ENCODE assay signal across 20 cellular contexts in the genomic region with DNA sequence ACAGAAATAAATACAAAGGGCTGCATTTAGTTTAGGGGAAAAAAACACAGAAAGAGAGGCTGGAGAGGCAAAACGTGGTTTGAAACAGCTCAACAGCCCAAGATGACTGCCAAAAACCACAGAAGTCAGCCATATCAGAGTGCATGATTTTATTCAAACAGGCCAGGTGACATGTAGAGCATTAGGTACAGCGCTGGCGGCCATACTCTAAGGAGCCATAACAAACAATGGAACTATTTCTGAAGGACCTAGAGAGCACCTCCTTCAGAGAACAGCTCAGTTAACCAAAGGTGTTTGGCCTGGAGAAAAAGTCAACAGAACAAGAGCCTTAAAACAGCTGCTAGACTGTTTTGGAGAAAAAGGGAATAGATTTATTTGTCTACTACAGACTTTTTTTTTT. TPM values are rescaled to one million over a fixed set of nuclear protein-coding genes. Genes with fewer than 3 reads are reported as not detected.
A peak's percentile ranks its signal among the peaks of the same experiment; 100 is the strongest.
DNase-seq lines count a peak whose midpoint lies in the region; ATAC-seq, FAIRE-seq and TF ChIP-seq lines count a peak whose summit lies in the region.
"Had no signal": no experiment of that assay in that cellular context is flagged by ENCODE, and none has a peak within 500 bp of the region (broad histone marks: within the 10 kb centered on the region; RNA-seq: fewer than 3 reads in every experiment).

No MANE protein-coding gene starts in this region.

- TF ChIP-seq CTCF in brain (conservative IDR thresholded peaks at IDR 0.05) (no peak), pancreas (IDR thresholded peaks at IDR 0.05) (no peak)

- H3K4me1 ChIP-seq in skeletal muscle satellite cell (ENCODE audit: control insufficient read depth, insufficient read depth, low read length): peaks cover 34% of the 10 kb centered on the region
- H3K4me1 ChIP-seq in pancreas: peaks cover 0 to 5% (median 4%) of the 10 kb centered on the region in 3 donors

- DNase-seq in activated T-cell treated with anti-CD3 and anti-CD28 coated beads, Interleukin-2, amount 50 U/mL, for 4 hours: no peak
- DNase-seq in activated T-cell treated with anti-CD3 and anti-CD28 coated beads, Interleukin-2, amount 50 U/mL, for 48 hours: no peak
- DNase-seq in NCI-H187 treated with DMSO at 0.1 percent for 48 hours (lab: John Stamatoyannopoulos, UW) (peak; percentile 81), NCI-H1092 treated with DMSO at 0.1 percent for 48 hours (lab: John Stamatoyannopoulos, UW) (no peak), HuH-7.5 (ENCODE audit: low spot score) (no peak), pancreas (no peak)
- DNase-seq: activated CD8-positive, alpha-beta T cell treated with anti-CD3 and anti-CD28 coated beads, Interleukin-2, amount 10 ng/mL, durations not matched to agents 7 days and 5 days; activated effector memory CD4-positive, alpha-beta T cell treated with Interleukin-2 at 50 U/mL for 16 hours; aorta; effector memory CD8-positive, alpha-beta T cell; EL; NCI-H1930; occipital lobe; stimulated activated CD4-positive, alpha-beta T cell treated with anti-CD3 and anti-CD28 coated beads, Interleukin-15, amount 100 ng/mL, for 24 hours; WERI-Rb-1 had no signal

- no peak overlapping the region for H3K27ac ChIP-seq in pancreas
- H3K27ac ChIP-seq: right atrium auricular region, SJSA1, WERI-Rb-1 had no signal

- WGBS in pancreas, 2 donors: 74 to 78% methylated on average over 3 of the region's 3 CpGs

- H3K27me3 Mint-ChIP-seq in activated T-cell treated with anti-CD3 and anti-CD28 coated beads, Interleukin-2, amount 50 U/mL, for 4 hours (ENCODE audit: low read depth): peaks cover 4% of the 10 kb centered on the region
- H3K27me3 Mint-ChIP-seq in brain: peaks cover 10% of the 10 kb centered on the region

- peak overlapping the region; percentile 45 for H3K4me3 Mint-ChIP-seq in activated T-cell treated with anti-CD3 and anti-CD28 coated beads, Interleukin-2, amount 50 U/mL, for 4 hours
- peak overlapping the region; percentile 37 to 75 (median 65) for H3K4me3 Mint-ChIP-seq in brain
- H3K4me3 Mint-ChIP-seq: activated CD8-positive, alpha-beta T cell treated with anti-CD3 and anti-CD28 coated beads, Interleukin-2, amount 10 ng/mL, durations not matched to agents 7 days and 5 days; effector memory CD8-positive, alpha-beta T cell; mesothelial cell of epicardium had no signal

- H3K27me3 ChIP-seq in skeletal muscle satellite cell (ENCODE audit: control insufficient read depth, insufficient read depth, low read length): no peaks in the 10 kb centered on the region
- H3K27me3 ChIP-seq in pancreas: no peaks in the 10 kb centered on the region
- H3K27me3 ChIP-seq: right atrium auricular region, SJSA1 had no signal

- H3K36me3 Mint-ChIP-seq in activated T-cell treated with anti-CD3 and anti-CD28 coated beads, Interleukin-2, amount 50 U/mL, for 4 hours (ENCODE audit: insufficient read depth): peaks cover 4% of the 10 kb centered on the region
- peaks cover 11% of the 10 kb centered on the region for H3K36me3 Mint-ChIP-seq in brain

- H3K36me3 ChIP-seq in skeletal muscle satellite cell (ENCODE audit: insufficient read depth, low read length) (peaks cover 22% of the 10 kb centered on the region), pancreas (peaks cover 0 to 20% (median 8%) of the 10 kb centered on the region in 3 donors)

- FAIRE-seq in pancreas (lab: Jason Lieb, UNC): no peak

- peak overlapping the region; percentile 2 for H3K4me3 ChIP-seq in skeletal muscle satellite cell (ENCODE audit: low read length)
- no peak overlapping the region for H3K4me3 ChIP-seq in pancreas
- H3K4me3 ChIP-seq: right atrium auricular region, SJSA1 had no signal

- peaks cover 28% of the 10 kb centered on the region for H3K4me1 Mint-ChIP-seq in activated T-cell treated with anti-CD3 and anti-CD28 coated beads, Interleukin-2, amount 50 U/mL, for 4 hours (ENCODE audit: low read depth)
- peaks cover 43% of the 10 kb centered on the region for H3K4me1 Mint-ChIP-seq in brain

- peak overlapping the region in 4 of 5 experiments; percentile 18 to 63 (median 41) for H3K27ac Mint-ChIP-seq in brain
- H3K27ac Mint-ChIP-seq: activated CD8-positive, alpha-beta T cell treated with anti-CD3 and anti-CD28 coated beads, Interleukin-2, amount 10 ng/mL, durations not matched to agents 7 days and 5 days; effector memory CD8-positive, alpha-beta T cell; mesothelial cell of epicardium had no signal

- intact Hi-C loops in pancreas (cut with DNase I): no loop called here

- no peaks in the 10 kb centered on the region for H3K9me3 ChIP-seq in skeletal muscle satellite cell (replicated peaks; ENCODE audit: low read length)
- no peaks in the 10 kb centered on the region for H3K9me3 ChIP-seq in pancreas
- H3K9me3 ChIP-seq: right atrium auricular region, SJSA1 had no signal

- peak overlapping the region; percentile 22 for H3K9ac ChIP-seq in skeletal muscle satellite cell (ENCODE audit: low read depth, low read length)

- peak overlapping the region; percentile 69 for H3K4me2 ChIP-seq in skeletal muscle satellite cell (ENCODE audit: low read length)

- H3K9me3 Mint-ChIP-seq in activated T-cell treated with anti-CD3 and anti-CD28 coated beads, Interleukin-2, amount 50 U/mL, for 4 hours: no peaks in the 10 kb centered on the region
- H3K9me3 Mint-ChIP-seq in brain: no peaks in the 10 kb centered on the region
- H3K9me3 Mint-ChIP-seq: effector memory CD8-positive, alpha-beta T cell; mesothelial cell of epicardium had no signal

- no peak for ATAC-seq in activated T-cell treated with anti-CD3 and anti-CD28 coated beads, Interleukin-2, amount 50 U/mL, for 4 hours
- ATAC-seq in pancreas: no peak
- ATAC-seq: activated CD8-positive, alpha-beta T cell treated with anti-CD3 and anti-CD28 coated beads, Interleukin-2, amount 10 ng/mL, durations not matched to agents 7 days and 5 days; effector memory CD8-positive, alpha-beta T cell had no signal

RNA-seq across cellular contexts. Expression of a gene that starts 2.6 kb away (rescaled TPM):
- total RNA-seq in activated T-cell treated with anti-CD3 and anti-CD28 coated beads, Interleukin-2, amount 50 U/mL, for 4 hours: 10 to 100 TPM; 50.3 to 60.4 (median 57.0) TPM
- polyA plus RNA-seq in brain (ENCODE audit: insufficient read depth, low read depth, low replicate concordance): 17.8 TPM
- total RNA-seq in skeletal muscle satellite cell (2012; rRNA removed): 26.0 and 29.9 TPM in 2 replicates
- total RNA-seq in pancreas: 10 to 100 TPM; 15.9 to 25.1 (median 19.1) TPM
- polyA plus RNA-seq in pancreas: 10 to 100 TPM in 1 of 2 donors, 1 to 10 TPM in 1; 9.4 to 13.3 TPM

RNA-seq across cellular contexts. Expression of a gene that starts 43.8 kb away (rescaled TPM):
- under 1 TPM; 0.16 to 0.33 (median 0.26) TPM for total RNA-seq in activated T-cell treated with anti-CD3 and anti-CD28 coated beads, Interleukin-2, amount 50 U/mL, for 4 hours
- polyA plus RNA-seq in brain (ENCODE audit: insufficient read depth, low read depth, low replicate concordance) (1.0 TPM), pancreas (1 to 10 TPM; 2.7 to 3.2 TPM)
- 3.0 and 4.2 TPM in 2 replicates for total RNA-seq in skeletal muscle satellite cell (2012; rRNA removed)
- 1 to 10 TPM; 1.6 to 5.3 (median 3.6) TPM for total RNA-seq in pancreas
